ENCODE assay signal across 8 cellular contexts in genomic region chr17:46851029-46851741, GRCh38. TPM values are rescaled to one million over a fixed set of nuclear protein-coding genes. Genes with fewer than 3 reads are reported as not detected.
DNase-seq lines count a peak whose midpoint lies in the region; ATAC-seq and TF ChIP-seq lines count a peak whose summit lies in the region.

Gene WNT9B (plus strand): TSS chr17:46851583. CDS start chr17:46851639, 56 bp downstream.

- H3K4me1 Mint-ChIP-seq in Caco-2 (ENCODE audit: low read depth, unreplicated experiment) = peaks cover 6% of the 10 kb centered on the region
- peaks cover 13% of the 10 kb centered on the region for H3K4me1 Mint-ChIP-seq in brain
- no peaks in the 10 kb centered on the region for H3K4me1 Mint-ChIP-seq in activated T-helper 2 cell treated with anti-CD3 and anti-CD28 coated beads, Interferon-gamma antibody, Interleukin-2, Interleukin-4, amounts not matched to agents 10 μg/mL and 5 μg/mL and 100 μg/mL, durations not matched to agents 14 hours and 24 hours and 36 hours (ENCODE audit: low read depth)

- H3K4me3 ChIP-seq in Caco-2 (ENCODE audit: low read depth, low read length) (peak within 1 kb of the TSS; percentile 66), thoracic aorta (peak within 1 kb of the TSS; percentile 58)

- H3K4me1 ChIP-seq in Caco-2 = peaks cover 12% of the 10 kb centered on the region
- peaks cover 6 to 12% of the 10 kb centered on the region in 2 donors for H3K4me1 ChIP-seq in thoracic aorta (ENCODE audit: control insufficient read depth in 1 of 2, low read depth in 2 of 2)

- no peak within 1 kb of the TSS for H3K27ac ChIP-seq in thoracic aorta

- intact Hi-C loops in Caco-2 (cut with micrococcal nuclease; ENCODE audit: unreplicated experiment) = loop anchor here (5.0 kb wide), 2 partner anchors 71 to 91 kb away; partner anchors contain the start of gene GOSR2
- intact Hi-C loops in activated T-helper 2 cell treated with anti-CD3 and anti-CD28 coated beads, Interferon-gamma antibody, Interleukin-2, Interleukin-4, amounts not matched to agents 10 μg/mL and 5 μg/mL and 100 μg/mL, durations not matched to agents 14 hours and 24 hours and 36 hours (cut with micrococcal nuclease) = no loop called here

- POLR2A ChIA-PET in Caco-2 (lab: Charles Lee) = interaction anchor here (0.5 kb wide), 1 partner anchor 34 kb away, joined by 3 read pairs; no protein-coding TSS in a partner anchor

- H3K36me3 ChIP-seq in Caco-2 (ENCODE audit: control insufficient read depth, insufficient read depth, low read length) = no peaks in the 10 kb centered on the region
- no peaks in the 10 kb centered on the region for H3K36me3 ChIP-seq in thoracic aorta

- no peak within 1 kb of the TSS for H3K27ac Mint-ChIP-seq in Caco-2 (ENCODE audit: unreplicated experiment)
- H3K27ac Mint-ChIP-seq in brain = peak within 1 kb of the TSS in 1 of 5 experiments; percentile 68
- H3K27ac Mint-ChIP-seq in activated T-helper 2 cell treated with anti-CD3 and anti-CD28 coated beads, Interferon-gamma antibody, Interleukin-2, Interleukin-4, amounts not matched to agents 10 μg/mL and 5 μg/mL and 100 μg/mL, durations not matched to agents 14 hours and 24 hours and 36 hours = no peak within 1 kb of the TSS

- H3K27me3 Mint-ChIP-seq in Caco-2 (ENCODE audit: insufficient read depth, unreplicated experiment) = peaks cover 15% of the 10 kb centered on the region
- peaks cover 94% of the 10 kb centered on the region for H3K27me3 Mint-ChIP-seq in brain
- H3K27me3 Mint-ChIP-seq in activated T-helper 2 cell treated with anti-CD3 and anti-CD28 coated beads, Interferon-gamma antibody, Interleukin-2, Interleukin-4, amounts not matched to agents 10 μg/mL and 5 μg/mL and 100 μg/mL, durations not matched to agents 14 hours and 24 hours and 36 hours (ENCODE audit: low read depth) = peaks cover 69% of the 10 kb centered on the region

- H3K9me3 ChIP-seq in Caco-2 (no peaks in the 10 kb centered on the region), thoracic aorta (no peaks in the 10 kb centered on the region)

- CTCF ChIA-PET in Caco-2 (lab: Charles Lee) = interaction anchor here (0.6 to 1.3 kb wide), 5 partner anchors 15 to 242 kb away, joined by 3 to 6 read pairs (median 4); no protein-coding TSS in a partner anchor

- no peaks in the 10 kb centered on the region for H3K36me3 Mint-ChIP-seq in Caco-2 (ENCODE audit: insufficient read depth, unreplicated experiment)
- H3K36me3 Mint-ChIP-seq in brain = no peaks in the 10 kb centered on the region
- H3K36me3 Mint-ChIP-seq in activated T-helper 2 cell treated with anti-CD3 and anti-CD28 coated beads, Interferon-gamma antibody, Interleukin-2, Interleukin-4, amounts not matched to agents 10 μg/mL and 5 μg/mL and 100 μg/mL, durations not matched to agents 14 hours and 24 hours and 36 hours (ENCODE audit: low read depth) = no peaks in the 10 kb centered on the region

- H3K4me3 Mint-ChIP-seq in Caco-2 (ENCODE audit: unreplicated experiment) (peak within 1 kb of the TSS; percentile 86), brain (peak within 1 kb of the TSS; percentile 78 to 87 (median 85))
- H3K4me3 Mint-ChIP-seq in activated T-helper 2 cell treated with anti-CD3 and anti-CD28 coated beads, Interferon-gamma antibody, Interleukin-2, Interleukin-4, amounts not matched to agents 10 μg/mL and 5 μg/mL and 100 μg/mL, durations not matched to agents 14 hours and 24 hours and 36 hours (ENCODE audit: low read depth) = no peak within 1 kb of the TSS

- BruUV-seq in Caco-2 (replicated peaks; lab: Mats Ljungman, UMichigan) = no TSS peak

- H3K9me3 Mint-ChIP-seq in Caco-2 (ENCODE audit: unreplicated experiment) = no peaks in the 10 kb centered on the region
- no peaks in the 10 kb centered on the region for H3K9me3 Mint-ChIP-seq in brain
- no peaks in the 10 kb centered on the region for H3K9me3 Mint-ChIP-seq in activated T-helper 2 cell treated with anti-CD3 and anti-CD28 coated beads, Interferon-gamma antibody, Interleukin-2, Interleukin-4, amounts not matched to agents 10 μg/mL and 5 μg/mL and 100 μg/mL, durations not matched to agents 14 hours and 24 hours and 36 hours

- no peaks in the 10 kb centered on the region for H3K27me3 ChIP-seq in Caco-2 (replicated peaks; ENCODE audit: control insufficient read depth, insufficient read depth, low read length)
- H3K27me3 ChIP-seq in thoracic aorta (replicated peaks; ENCODE audit: insufficient read depth) = peaks cover 10% of the 10 kb centered on the region

- peak; percentile 94 for ATAC-seq in left lobe of liver
- no peak for ATAC-seq in thoracic aorta (ENCODE audit: insufficient number of reproducible peaks, low FRiP score, low read depth)
- ATAC-seq in GM18867 (IDR thresholded peaks at IDR 0.05; ENCODE audit: unreplicated experiment) = no peak
- no peak for ATAC-seq in HG03439 (IDR thresholded peaks at IDR 0.05; ENCODE audit: unreplicated experiment)

- TF ChIP-seq CTCF in Caco-2 (IDR thresholded peaks at IDR 0.05; ENCODE audit: insufficient read depth in 1 of 2, low read depth in 1 of 2, low read length in 1 of 2, severe bottlenecking in 1 of 2, unreplicated experiment in 1 of 2) (peak in 1 of 2 experiments; percentile 17), brain (conservative IDR thresholded peaks at IDR 0.05) (no peak), thoracic aorta (IDR thresholded peaks at IDR 0.05) (no peak)

- DNase-seq in Caco-2 (peak; percentile 90 to 95), NCI-H146 (lab: John Stamatoyannopoulos, UW) (peak; percentile 82), left lobe of liver (ENCODE audit: low spot score) (peak; percentile 62), thoracic aorta (ENCODE audit: low spot score) (no peak)
- no peak for DNase-seq in activated T-helper 2 cell treated with anti-CD3 and anti-CD28 coated beads, Interferon-gamma antibody, Interleukin-2, Interleukin-4, amounts not matched to agents 10 μg/mL and 5 μg/mL and 100 μg/mL, durations not matched to agents 14 hours and 24 hours and 36 hours (ENCODE audit: low spot score)

RNA-seq across cellular contexts. Expression of gene WNT9B, which starts in this region (rescaled TPM):
- total RNA-seq in Caco-2 (2022) = not detected in 2 replicates
- polyA plus RNA-seq in brain (ENCODE audit: insufficient read depth, low read depth, low replicate concordance) = not detected
- not detected for total RNA-seq in left lobe of liver
- 1 to 10 TPM in 1 of 2 donors, not detected in 1; 2.2 TPM for total RNA-seq in thoracic aorta
- not detected in 2 replicates for total RNA-seq in activated T-helper 2 cell treated with anti-CD3 and anti-CD28 coated beads, Interferon-gamma antibody, Interleukin-2, Interleukin-4, amounts not matched to agents 10 μg/mL and 5 μg/mL and 100 μg/mL, durations not matched to agents 14 hours and 24 hours and 36 hours

Comparison
In these comparisons a context has a peak if more than half of its experiments do, and no peak if none do; other contexts are left out.
1. Peak in DNase-seq and H3K4me3 ChIP-seq in Caco-2; RNA of the gene not detected or under 1 TPM.
2. Peak in DNase-seq and ATAC-seq in left lobe of liver; RNA of the gene not detected or under 1 TPM.